Comparison of ENCODE assay signal across 9 cellular contexts in genomic region chr9:100222674-100223073, GRCh38.
DNase-seq lines count a peak whose midpoint lies in the region; ATAC-seq, FAIRE-seq and TF ChIP-seq lines count a peak whose summit lies in the region.
"Had no signal": no experiment of that assay in that cellular context is flagged by ENCODE, and none has a peak within 500 bp of the region (broad histone marks: within the 10 kb centered on the region; RNA-seq: fewer than 3 reads in every experiment).

No MANE protein-coding gene starts in this region.

- TF ChIP-seq CTCF in BJ (IDR thresholded peaks at IDR 0.05; ENCODE audit: insufficient read depth, low read depth, low read length) (peak; percentile 54), liver (IDR thresholded peaks at IDR 0.05; ENCODE audit: low read depth, low read length, missing input control) (no peak)

- CTCF ChIA-PET in BJ (lab: Yijun Ruan, JAX), result interaction anchor here (0.6 to 1.5 kb wide), 7 partner anchors 12 to 1040 kb away, joined by 3 to 5 read pairs (median 4); no protein-coding TSS in a partner anchor

- H3K27me3 ChIP-seq in BJ (ENCODE audit: control insufficient read depth, insufficient read depth, low read length), result no peaks in the 10 kb centered on the region
- H3K27me3 ChIP-seq in liver (ENCODE audit: control insufficient read depth in 4 of 4, insufficient read depth in 4 of 4, low read length in 3 of 4), result no peaks in the 10 kb centered on the region

- peak; percentile 44 to 49 for TF ChIP-seq RAD21 in liver (IDR thresholded peaks at IDR 0.05)

- H3K4me3 ChIP-seq in BJ (ENCODE audit: low read depth, low read length) (no peak overlapping the region), liver (ENCODE audit: low read depth in 1 of 3, low read length in 3 of 3) (no peak overlapping the region)

- WGBS in liver, result 37% methylated on average over 2 of the region's 2 CpGs

- no peak overlapping the region for H3K9ac ChIP-seq in liver (ENCODE audit: low read depth in 1 of 2, low read length in 2 of 2)

- no peak for ATAC-seq in GM18511 (IDR thresholded peaks at IDR 0.05; ENCODE audit: unreplicated experiment)

- H3K27ac ChIP-seq in liver (ENCODE audit: low read depth in 1 of 2, low read length in 2 of 2), result no peak overlapping the region

- no peaks in the 10 kb centered on the region for H3K4me1 ChIP-seq in liver (ENCODE audit: control insufficient read depth in 4 of 4, insufficient read depth in 4 of 4, low read length in 3 of 4)

- H3K9me3 ChIP-seq in liver (ENCODE audit: control insufficient read depth in 4 of 4, low read length in 3 of 4), result no peaks in the 10 kb centered on the region

- no peak for FAIRE-seq in HTR-8/SVneo (lab: Jason Lieb, UNC)

- H3K36me3 ChIP-seq in BJ (ENCODE audit: control insufficient read depth, insufficient read depth, low read length), result no peaks in the 10 kb centered on the region
- H3K36me3 ChIP-seq in liver (ENCODE audit: control insufficient read depth in 4 of 4, insufficient read depth in 3 of 4, low read depth in 1 of 4, low read length in 3 of 4), result peaks cover 0 to 12% (median 6%) of the 10 kb centered on the region in 4 donors

- POLR2A ChIA-PET in BJ (lab: Charles Lee), result interaction anchor here (0.6 kb wide), 1 partner anchor 266 kb away, joined by 7 read pairs; no protein-coding TSS in a partner anchor

- DNase-seq in BJ (ENCODE audit: low read depth) (peak; percentile 8), HTR-8/SVneo (ENCODE audit: insufficient read length, low spot score) (peak; percentile 23), amniotic stem cell (lab: John Stamatoyannopoulos, UW) (peak; percentile 24), SHP77 (lab: John Stamatoyannopoulos, UW) (no peak), T1000 (lab: John Stamatoyannopoulos, UW) (no peak)
- DNase-seq in activated naive CD4-positive, alpha-beta T cell treated with anti-CD3 and anti-CD28 coated beads, Interleukin-2, amount 50 U/mL, for 16 hours, result no peak
- DNase-seq: NCI-H1694 had no signal

TF ChIP-seq in liver, 16 proteins besides CTCF, POLR2A, EP300 and RAD21:
- TF ChIP-seq ZBTB33 (IDR thresholded peaks at IDR 0.05), result no peak
- TF ChIP-seq RXRA (IDR thresholded peaks at IDR 0.05), result no peak
- no peak for TF ChIP-seq REST (IDR thresholded peaks at IDR 0.05)
- TF ChIP-seq SP1 (IDR thresholded peaks at IDR 0.05), result no peak
- TF ChIP-seq NR2F2 (IDR thresholded peaks at IDR 0.05), result no peak
- TF ChIP-seq ATF3 (IDR thresholded peaks at IDR 0.05), result no peak
- TF ChIP-seq MAX (IDR thresholded peaks at IDR 0.05), result no peak
- no peak for TF ChIP-seq EGR1 (IDR thresholded peaks at IDR 0.05; ENCODE audit: low read depth in 2 of 2)
- no peak for TF ChIP-seq TAF1 (conservative IDR thresholded peaks at IDR 0.05)

Comparison
In these comparisons a context has a peak if more than half of its experiments do, and no peak if none do; other contexts are left out.
1. DNase-seq: peak in BJ (single experiment), HTR-8/SVneo (single experiment) and amniotic stem cell (single experiment); none in SHP77 (0 of 2), activated naive CD4-positive, alpha-beta T cell treated with anti-CD3 and anti-CD28 coated beads, Interleukin-2, amount 50 U/mL, for 16 hours (single experiment) and T1000 (single experiment).